In genomic region chr5:126544087-126544740, GRCh38 we compare ENCODE assay signal across 7 cellular contexts. TPM values are rescaled to one million over a fixed set of nuclear protein-coding genes. Genes with fewer than 3 reads are reported as not detected.
DNase-seq lines count a peak whose midpoint lies in the region; ATAC-seq, FAIRE-seq and TF ChIP-seq lines count a peak whose summit lies in the region.

No MANE protein-coding gene starts in this region.

- no peak overlapping the region for H4K8ac ChIP-seq in mesenchymal stem cell (ENCODE audit: low read length)

- H4K91ac ChIP-seq in mesenchymal stem cell (ENCODE audit: low read length), result no peak overlapping the region

- peak; percentile 58 for DNase-seq in ELR (ENCODE audit: low read depth)
- DNase-seq in RCC 7860 (ENCODE audit: low spot score), result peak; percentile 29
- DNase-seq in K562 (ENCODE audit: extremely low read depth in 1 of 4, low spot score in 3 of 4), result peak; percentile 37 to 74 (median 48)
- peak; percentile 48 for DNase-seq in mesenchymal stem cell
- DNase-seq in DMS153 (lab: John Stamatoyannopoulos, UW), result no peak

- H3K79me1 ChIP-seq in mesenchymal stem cell (replicated peaks; ENCODE audit: low read length, poor library complexity, severe bottlenecking), result no peaks in the 10 kb centered on the region

- POLR2A ChIA-PET in K562 (lab: Yijun Ruan, JAX), result interaction anchor here (0.7 kb wide), 2 partner anchors 210 to 539 kb away, joined by 3 read pairs; no protein-coding TSS in a partner anchor

- H3K9ac ChIP-seq in K562 (ENCODE audit: insufficient read depth in 1 of 2, low read depth in 2 of 2, low read length in 2 of 2), result no peak overlapping the region
- H3K9ac ChIP-seq in mesenchymal stem cell (ENCODE audit: low read length), result no peak overlapping the region

- H3K27me3 ChIP-seq in K562 (ENCODE audit: control insufficient read depth in 2 of 2, insufficient read depth in 2 of 2, low read length in 2 of 2), result peaks cover 5 to 19% of the 10 kb centered on the region in 2 experiments; a peak in 4 of 5 replicates
- H3K27me3 ChIP-seq in mesenchymal stem cell (ENCODE audit: control insufficient read depth in 1 of 2, insufficient read depth in 1 of 2, low read length in 2 of 2), result no peaks in the 10 kb centered on the region

- no peaks in the 10 kb centered on the region for H3K9me1 ChIP-seq in K562 (ENCODE audit: control insufficient read depth, insufficient read depth, low read length)

- no peak overlapping the region for H3K23ac ChIP-seq in mesenchymal stem cell (ENCODE audit: low read length in 2 of 2)

- WGBS in K562 (ENCODE audit: insufficient coverage, low coverage, missing lambda C conversion rate), result 4% methylated on average over 12 of the region's 12 CpGs
- WGBS in mesenchymal stem cell, result 88% methylated on average over 11 of the region's 12 CpGs

- no peaks in the 10 kb centered on the region for H3K9me3 ChIP-seq in K562 (replicated peaks; ENCODE audit: control insufficient read depth, insufficient read depth, low read depth, low read length)
- no peaks in the 10 kb centered on the region for H3K9me3 ChIP-seq in mesenchymal stem cell (ENCODE audit: control insufficient read depth, low read length)

- TF ChIP-seq POLR2A in K562 (conservative IDR thresholded peaks at IDR 0.05), result no peak

- no peak overlapping the region for H3K4ac ChIP-seq in mesenchymal stem cell (ENCODE audit: low read depth in 1 of 2, low read length in 2 of 2)

- H2BK5ac ChIP-seq in mesenchymal stem cell (ENCODE audit: low read depth, low read length, poor library complexity, severe bottlenecking), result no peak overlapping the region

- H2AK5ac ChIP-seq in mesenchymal stem cell (ENCODE audit: low read length, severe bottlenecking), result no peak overlapping the region

- H2BK120ac ChIP-seq in mesenchymal stem cell (ENCODE audit: low read depth, low read length), result no peak overlapping the region

- H2AFZ ChIP-seq in K562 (ENCODE audit: low read depth, low read length), result no peak overlapping the region
- H2AFZ ChIP-seq in mesenchymal stem cell (ENCODE audit: low read depth, low read length), result no peak overlapping the region

- H3K27ac ChIP-seq in K562 (ENCODE audit: extremely low read depth, low read depth, low read length) (no peak overlapping the region), mesenchymal stem cell (ENCODE audit: low read length, poor library complexity, severe bottlenecking) (no peak overlapping the region)

- no peak for FAIRE-seq in RCC 7860 (lab: Jason Lieb, UNC)
- FAIRE-seq in K562 (lab: Jason Lieb, UNC), result peak; percentile 88

- in situ Hi-C loops in K562 (cut with MboI), result loop anchor here (5.0 kb wide), 1 partner anchor 773 kb away; no protein-coding TSS in a partner anchor

- intact Hi-C loops in K562 (cut with micrococcal nuclease), result loop anchor here (1.0 to 5.0 kb wide), 3 partner anchors 57 to 948 kb away; no protein-coding TSS in a partner anchor

- H3K36me3 ChIP-seq in K562 (ENCODE audit: control insufficient read depth, insufficient read depth, low read length), result no peaks in the 10 kb centered on the region
- peaks cover 35 to 41% of the 10 kb centered on the region in 2 experiments for H3K36me3 ChIP-seq in mesenchymal stem cell (ENCODE audit: control insufficient read depth in 1 of 2, insufficient read depth in 2 of 2, low read depth in 1 of 2, low read length in 2 of 2)

- TF ChIP-seq EP300 in K562 (IDR thresholded peaks at IDR 0.05; ENCODE audit: low read length), result no peak

- peak; percentile 65 to 76 (median 73) for TF ChIP-seq CTCF in K562 (IDR thresholded peaks at IDR 0.05 in 2 of 3, conservative IDR thresholded peaks at IDR 0.05 in 1 of 3; ENCODE audit: insufficient read depth in 2 of 3, low read depth in 1 of 3, low read length in 3 of 3)

- H3K18ac ChIP-seq in mesenchymal stem cell (ENCODE audit: low read depth in 1 of 2, low read length in 2 of 2), result no peak overlapping the region

- H2BK15ac ChIP-seq in mesenchymal stem cell (ENCODE audit: low read depth, poor library complexity, severe bottlenecking), result no peak overlapping the region

- H3K79me2 ChIP-seq in K562 (ENCODE audit: control insufficient read depth, insufficient read depth, low read length), result no peaks in the 10 kb centered on the region

- H3K4me1 ChIP-seq in K562 (replicated peaks in 1 of 2; ENCODE audit: control insufficient read depth in 2 of 2, insufficient read depth in 2 of 2, low read length in 2 of 2) (no peaks in the 10 kb centered on the region), mesenchymal stem cell (ENCODE audit: control insufficient read depth, insufficient read depth, low read depth, low read length) (no peaks in the 10 kb centered on the region)

- H2BK12ac ChIP-seq in mesenchymal stem cell (ENCODE audit: low read length in 2 of 2), result no peak overlapping the region

- CTCF ChIA-PET in K562 (lab: Yijun Ruan, JAX; ENCODE audit: low intra/inter-chr PET ratio), result interaction anchor here (0.6 to 1.5 kb wide), 4 partner anchors 205 to 948 kb away, joined by 3 to 8 read pairs (median 4); no protein-coding TSS in a partner anchor

- peak; percentile 55 to 72 for TF ChIP-seq RAD21 in K562 (CRISPR knock-in tag; conservative IDR thresholded peaks at IDR 0.05 in 1 of 2, IDR thresholded peaks at IDR 0.05 in 1 of 2)

- ATAC-seq in GM19328 (IDR thresholded peaks at IDR 0.05; ENCODE audit: unreplicated experiment) (peak; percentile 72), HG03159 (IDR thresholded peaks at IDR 0.05; ENCODE audit: unreplicated experiment) (peak; percentile 76), K562 (peak; percentile 90)

- H4K20me1 ChIP-seq in K562 (replicated peaks; ENCODE audit: control insufficient read depth, insufficient read depth, low read length), result no peaks in the 10 kb centered on the region

- H3K4me2 ChIP-seq in K562 (ENCODE audit: insufficient read depth, low read length), result no peak overlapping the region
- no peak overlapping the region for H3K4me2 ChIP-seq in mesenchymal stem cell (ENCODE audit: low read length, poor library complexity, severe bottlenecking)

- no peak overlapping the region for H3K14ac ChIP-seq in mesenchymal stem cell (ENCODE audit: low read length in 2 of 2)

- no TSS peak for BruUV-seq in K562 (replicated peaks; lab: Mats Ljungman, UMichigan)

- H3K4me3 ChIP-seq in K562 (no peak overlapping the region), mesenchymal stem cell (ENCODE audit: insufficient read depth in 1 of 2, low read depth in 1 of 2, low read length in 2 of 2) (no peak overlapping the region)

TF ChIP-seq in K562, 482 proteins besides CTCF, POLR2A, EP300 and RAD21 (continues in another document):
- TF ChIP-seq JUND (IDR thresholded peaks at IDR 0.05; ENCODE audit: borderline replicate concordance, low read depth, low read length), result peak; percentile 18; the same call in 1 of the 2 replicates
- TF ChIP-seq JUND (tag; IDR thresholded peaks at IDR 0.05; ENCODE audit: borderline replicate concordance, low read depth, low read length), result no peak; the same call in 2 of the 3 replicates

RNA-seq across cellular contexts. Expression of gene ALDH7A1, which starts 50.8 kb away (rescaled TPM):
- not detected in 2 replicates for total RNA-seq in K562 (2011; cell fraction: chromatin; rRNA removed; ENCODE audit: low replicate concordance)
- total RNA-seq in K562 (2011; cell fraction: nucleolus; rRNA removed), result not detected in 2 replicates
- 0.15 TPM in 1 of 2 replicates, not detected in the other for total RNA-seq in K562 (2011; cell fraction: nucleoplasm; rRNA removed)
- total RNA-seq in K562 (2014; rRNA removed), result not detected in 2 replicates
- total RNA-seq in K562 (2014; rRNA removed; fragmentation: Illumina TruSeq; extraction: Trizol), result not detected in 2 replicates
- not detected in 2 replicates for total RNA-seq in K562 (2015; rRNA removed; fragmentation: Illumina TruSeq; extraction: Trizol)
- 0.38 and 0.49 TPM in 2 replicates for total RNA-seq in K562 (2021)
- polyA plus RNA-seq in K562 (2011; rRNA removed), result 0.04 TPM in 1 of 2 replicates, not detected in the other
- polyA plus RNA-seq in K562 (2011; cell fraction: cytosol; rRNA removed), result not detected in 2 replicates
- not detected in 2 replicates for polyA plus RNA-seq in K562 (2011; cell fraction: nucleus; rRNA removed)
- 0.16 TPM in 1 of 2 replicates, not detected in the other for polyA plus RNA-seq in K562 (2012)
- polyA plus RNA-seq in K562 (2014; fragmentation: Illumina TruSeq; extraction: Trizol), result not detected in 2 replicates
- not detected for polyA plus RNA-seq in K562 (2014; fragmentation: Nextera tagmentation; extraction: Ambion mirVana)
- polyA plus RNA-seq in K562 (2014; rRNA removed), result not detected in 2 replicates
- polyA minus RNA-seq in K562 (2011; rRNA and poly(A)+ RNA removed), result not detected in 2 replicates
- polyA minus RNA-seq in K562 (2011; cell fraction: cytosol; rRNA and poly(A)+ RNA removed), result not detected in 2 replicates
- 0.67 TPM in 1 of 2 replicates, not detected in the other for polyA minus RNA-seq in K562 (2011; cell fraction: nucleus; rRNA and poly(A)+ RNA removed)
- 60.3 TPM for polyA plus RNA-seq in mesenchymal stem cell (2013, experiment 1 of 2)
- polyA plus RNA-seq in mesenchymal stem cell (2013, experiment 2 of 2), result 67.7 TPM

RNA-seq across cellular contexts. Expression of gene PHAX, which starts 56.5 kb away (rescaled TPM):
- total RNA-seq in K562 (2011; cell fraction: chromatin; rRNA removed; ENCODE audit: low replicate concordance), result 37.3 and 64.3 TPM in 2 replicates
- total RNA-seq in K562 (2011; cell fraction: nucleolus; rRNA removed), result 28.2 and 28.4 TPM in 2 replicates
- total RNA-seq in K562 (2011; cell fraction: nucleoplasm; rRNA removed), result 17.1 and 29.6 TPM in 2 replicates
- total RNA-seq in K562 (2014; rRNA removed) (20.2 and 24.9 TPM in 2 replicates), K562 (2014; rRNA removed; fragmentation: Illumina TruSeq; extraction: Trizol) (46.8 and 55.3 TPM in 2 replicates), K562 (2015; rRNA removed; fragmentation: Illumina TruSeq; extraction: Trizol) (46.9 and 47.5 TPM in 2 replicates), K562 (2021) (25.8 and 26.1 TPM in 2 replicates)
- polyA plus RNA-seq in K562 (2011; rRNA removed) (20.1 and 33.4 TPM in 2 replicates), K562 (2014; fragmentation: Illumina TruSeq; extraction: Trizol) (37.7 and 43.5 TPM in 2 replicates), K562 (2014; fragmentation: Nextera tagmentation; extraction: Ambion mirVana) (10 to 100 TPM; 56.1 to 59.8 TPM), K562 (2014; rRNA removed) (27.7 and 35.1 TPM in 2 replicates)
- 18.0 and 26.0 TPM in 2 replicates for polyA plus RNA-seq in K562 (2011; cell fraction: cytosol; rRNA removed)
- 5.1 and 5.3 TPM in 2 replicates for polyA plus RNA-seq in K562 (2011; cell fraction: nucleus; rRNA removed)
- 18.9 and 32.2 TPM in 2 replicates for polyA plus RNA-seq in K562 (2012)
- polyA minus RNA-seq in K562 (2011; rRNA and poly(A)+ RNA removed), result 58.4 and 72.4 TPM in 2 replicates
- 7.6 and 18.0 TPM in 2 replicates for polyA minus RNA-seq in K562 (2011; cell fraction: cytosol; rRNA and poly(A)+ RNA removed)
- polyA minus RNA-seq in K562 (2011; cell fraction: nucleus; rRNA and poly(A)+ RNA removed), result 10.2 and 20.2 TPM in 2 replicates
- 34.7 TPM for polyA plus RNA-seq in mesenchymal stem cell (2013, experiment 1 of 2)
- 37.0 TPM for polyA plus RNA-seq in mesenchymal stem cell (2013, experiment 2 of 2)
